10 cellular contexts compared by ENCODE assay signal in the genomic region with DNA sequence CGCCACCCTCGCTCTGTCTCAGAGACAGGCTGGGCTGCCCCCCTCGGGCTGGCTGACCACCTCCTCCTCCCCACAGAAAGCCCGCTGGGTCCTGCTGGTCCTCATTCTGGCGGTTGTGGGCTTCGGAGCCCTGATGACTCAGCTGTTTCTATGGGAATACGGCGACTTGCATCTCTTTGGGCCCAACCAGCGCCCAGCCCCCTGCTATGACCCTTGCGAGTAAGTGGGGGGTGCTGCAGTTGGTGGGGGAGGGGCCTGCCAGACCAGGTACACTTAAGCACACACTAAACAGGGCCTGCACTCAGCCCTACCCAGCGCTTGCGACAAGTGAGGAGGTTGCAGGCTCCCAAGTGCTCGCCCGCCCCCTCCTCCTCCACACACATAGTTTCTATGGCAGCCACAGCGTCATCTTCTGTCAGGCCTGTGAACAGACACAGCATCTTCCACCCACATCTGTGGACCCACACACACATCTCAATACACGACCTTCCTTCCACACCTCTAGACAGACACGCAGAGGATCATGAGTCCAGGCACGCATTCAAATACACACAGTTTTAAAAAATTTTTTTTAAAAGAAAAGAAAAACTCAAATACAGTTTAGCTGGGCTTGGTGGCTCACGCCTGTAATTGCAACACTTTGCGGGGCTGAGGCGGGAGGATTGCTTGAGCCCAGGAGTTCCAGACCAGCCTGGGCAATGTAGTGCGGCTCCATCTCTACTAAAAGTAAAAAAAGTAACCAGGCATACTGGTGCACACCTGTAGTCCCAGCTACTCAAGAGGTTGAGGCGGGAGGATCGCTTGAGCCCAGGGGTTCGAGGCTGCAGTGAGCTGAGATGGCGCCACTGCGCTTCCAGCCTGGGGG. TPM values are rescaled to one million over a fixed set of nuclear protein-coding genes. Genes with fewer than 3 reads are reported as not detected.
DNase-seq lines count a peak whose midpoint lies in the region; ATAC-seq and TF ChIP-seq lines count a peak whose summit lies in the region.
"Had no signal": no experiment of that assay in that cellular context is flagged by ENCODE, and none has a peak within 500 bp of the region (broad histone marks: within the 10 kb centered on the region; RNA-seq: fewer than 3 reads in every experiment).

No MANE protein-coding gene starts in this region.

- H3K9me3 ChIP-seq in smooth muscle cell (replicated peaks; ENCODE audit: low read depth), result no peaks in the 10 kb centered on the region

- H3K9ac ChIP-seq in smooth muscle cell (ENCODE audit: low read depth), result peak overlapping the region; percentile 78

- no peaks in the 10 kb centered on the region for H3K79me2 ChIP-seq in smooth muscle cell (ENCODE audit: low read depth)

- TF ChIP-seq CTCF in astrocyte of the cerebellum (IDR thresholded peaks at IDR 0.05; ENCODE audit: low read depth, low read length, missing control alignments), result no peak
- no peak for TF ChIP-seq CTCF in smooth muscle cell (IDR thresholded peaks at IDR 0.05; ENCODE audit: borderline replicate concordance, insufficient read depth, poor library complexity, severe bottlenecking)

- peak overlapping the region; percentile 45 for H3K4me3 ChIP-seq in astrocyte of the cerebellum (ENCODE audit: low read depth, low read length)
- peak overlapping the region; percentile 56 for H3K4me3 ChIP-seq in smooth muscle cell

- WGBS in smooth muscle cell (ENCODE audit: low lambda C conversion rate), result 42% methylated on average over 27 of the region's 27 CpGs

- DNase-seq in NCI-H82 (lab: John Stamatoyannopoulos, UW), result peak; percentile 60
- DNase-seq in NCI-H82 treated with DMSO at 0.1 percent for 48 hours (lab: John Stamatoyannopoulos, UW; ENCODE audit: unreplicated experiment), result no peak
- peak; percentile 22 for DNase-seq in astrocyte of the cerebellum (ENCODE audit: low read depth)
- DNase-seq in islet precursor cell, result peak; percentile 97
- peak; percentile 19 for DNase-seq in smooth muscle cell (lab: John Stamatoyannopoulos, UW; ENCODE audit: unreplicated experiment)
- no peak for DNase-seq in NCI-H1092 treated with DMSO at 0.1 percent for 48 hours (lab: John Stamatoyannopoulos, UW)
- DNase-seq: activated CD4-positive, alpha-beta T cell treated with anti-CD3 and anti-CD28 coated beads, Interleukin-2, amount 50 U/mL, for 4 hours; MM.1S had no signal

- H3F3A ChIP-seq in smooth muscle cell (ENCODE audit: low read depth), result no peaks in the 10 kb centered on the region

- peak overlapping the region; percentile 55 for H3K27ac ChIP-seq in smooth muscle cell (ENCODE audit: low read depth)

- H3K36me3 ChIP-seq in smooth muscle cell (ENCODE audit: low read depth), result no peaks in the 10 kb centered on the region

- H3K27me3 ChIP-seq in smooth muscle cell (ENCODE audit: low read depth), result no peaks in the 10 kb centered on the region

- ATAC-seq in HG03460 (IDR thresholded peaks at IDR 0.05; ENCODE audit: unreplicated experiment) (no peak), HG02571 (IDR thresholded peaks at IDR 0.05; ENCODE audit: unreplicated experiment) (no peak)

- peak overlapping the region; percentile 88 for H3K4me2 ChIP-seq in smooth muscle cell

- peaks cover 13% of the 10 kb centered on the region for H3K4me1 ChIP-seq in smooth muscle cell (ENCODE audit: low read depth)

- peaks cover 28% of the 10 kb centered on the region for H4K20me1 ChIP-seq in smooth muscle cell (ENCODE audit: low read depth)

- in situ Hi-C loops in astrocyte of the cerebellum (cut with HindIII; ENCODE audit: low sequenced_read_pairs), result no loop called here

- H2AFZ ChIP-seq in smooth muscle cell (ENCODE audit: low read depth), result no peak overlapping the region

RNA-seq across cellular contexts. Expression of a gene that starts 18.4 kb away (rescaled TPM):
- total RNA-seq in smooth muscle cell, result 716 and 737 TPM in 2 replicates
- 880 and 1,023 TPM in 2 replicates for polyA plus RNA-seq in smooth muscle cell

RNA-seq across cellular contexts. Expression of a gene that starts 18.7 kb away (rescaled TPM):
- 6.3 and 7.6 TPM in 2 replicates for total RNA-seq in smooth muscle cell
- polyA plus RNA-seq in smooth muscle cell, result 7.8 and 9.3 TPM in 2 replicates

RNA-seq across cellular contexts. Expression of a gene that starts 23.1 kb away (rescaled TPM):
- total RNA-seq in smooth muscle cell, result not detected in 2 replicates
- 0.32 and 0.39 TPM in 2 replicates for polyA plus RNA-seq in smooth muscle cell

RNA-seq across cellular contexts. Expression of a gene that starts 46.2 kb away (rescaled TPM):
- 3.3 and 4.4 TPM in 2 replicates for total RNA-seq in smooth muscle cell
- 2.9 and 3.9 TPM in 2 replicates for polyA plus RNA-seq in smooth muscle cell

RNA-seq across cellular contexts. Expression of a gene that starts 58.9 kb away (rescaled TPM):
- 44.0 and 44.9 TPM in 2 replicates for total RNA-seq in smooth muscle cell
- polyA plus RNA-seq in smooth muscle cell, result 67.1 and 67.2 TPM in 2 replicates

Comparison
In these comparisons a context has a peak if more than half of its experiments do, and no peak if none do; other contexts are left out.
1. DNase-seq: peak in NCI-H82 (single experiment), astrocyte of the cerebellum (single experiment), islet precursor cell (single experiment) and smooth muscle cell (single experiment); none in NCI-H82 treated with DMSO at 0.1 percent for 48 hours (single experiment) and NCI-H1092 treated with DMSO at 0.1 percent for 48 hours (single experiment).